ENCODE assay signal across 6 cellular contexts in the genomic region with DNA sequence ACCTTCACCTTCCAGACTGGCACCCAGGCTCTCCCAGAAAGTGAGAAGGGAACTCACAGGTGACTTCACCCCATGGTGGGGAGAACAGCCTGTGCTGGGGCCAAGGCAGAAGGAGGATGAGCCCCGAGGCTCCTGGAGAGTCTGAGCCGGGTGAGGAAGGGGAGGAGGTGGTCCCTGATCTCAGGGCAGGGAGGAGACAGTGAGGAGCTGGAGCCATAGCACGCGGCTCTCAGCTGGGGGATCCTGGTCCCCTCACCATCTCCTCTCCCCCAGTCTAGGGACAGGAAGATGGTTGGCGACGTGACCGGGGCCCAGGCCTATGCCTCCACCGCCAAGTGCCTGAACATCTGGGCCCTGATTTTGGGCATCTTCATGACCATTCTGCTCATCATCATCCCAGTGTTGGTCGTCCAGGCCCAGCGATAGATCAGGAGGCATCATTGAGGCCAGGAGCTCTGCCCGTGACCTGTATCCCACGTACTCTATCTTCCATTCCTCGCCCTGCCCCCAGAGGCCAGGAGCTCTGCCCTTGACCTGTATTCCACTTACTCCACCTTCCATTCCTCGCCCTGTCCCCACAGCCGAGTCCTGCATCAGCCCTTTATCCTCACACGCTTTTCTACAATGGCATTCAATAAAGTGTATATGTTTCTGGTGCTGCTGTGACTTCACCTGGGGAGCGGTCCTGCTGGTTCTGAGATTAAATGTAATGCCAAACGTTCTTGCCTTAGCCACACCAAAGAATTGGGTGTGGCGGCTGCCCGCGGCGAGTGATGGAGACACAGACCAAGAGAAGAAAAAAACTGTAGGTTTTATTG. TPM values are rescaled to one million over a fixed set of nuclear protein-coding genes. Genes with fewer than 3 reads are reported as not detected.
A peak's percentile ranks its signal among the peaks of the same experiment; 100 is the strongest.
DNase-seq lines count a peak whose midpoint lies in the region; ATAC-seq and TF ChIP-seq lines count a peak whose summit lies in the region.
"Not testable (repeated sequence)": the region's sequence is repeated elsewhere in the genome, so short reads cannot be mapped to it uniquely, and the experiment has no call there.

No MANE protein-coding gene starts in this region.

- POLR2A ChIA-PET in MCF 10A (lab: Yijun Ruan, JAX): interaction anchor here (0.6 to 1.9 kb wide), 15 partner anchors 9 to 198 kb away, joined by 3 to 20 read pairs (median 4); partner anchors contain the start of genes BET1L, PKP3, PSMD13 and RIC8A

- intact Hi-C loops in MCF 10A (cut with micrococcal nuclease) (loop anchor here (1.0 to 5.0 kb wide), 3 partner anchors 22 to 57 kb away; no protein-coding TSS in a partner anchor), heart right ventricle (cut with DNase I) (loop anchor here in 4 of 10 donors (2.0 to 10.0 kb wide), 4 partner anchors 46 to 72 kb away; partner anchors contain the start of genes PSMD13 (in 1 of the 4) and SIRT3 (in 1 of the 4)), tibial artery (cut with DNase I; ENCODE audit: low total_unique reads) (loop anchor here (10.0 kb wide), 2 partner anchors 54 to 226 kb away; partner anchors contain the start of genes HRAS and LRRC56)

- H3K27ac Mint-ChIP-seq in MCF 10A (ENCODE audit: low read depth, unreplicated experiment): peak overlapping the region; percentile 61

- DNase-seq in MCF 10A (ENCODE audit: unreplicated experiment) (peak; percentile 44), heart right ventricle (peak in 1 of 2 donors; percentile 11)
- DNase-seq in tibial artery: not testable (repeated sequence)

- H3K4me3 ChIP-seq in GM12875 (ENCODE audit: low read depth, low read length) (peak overlapping the region; percentile 56), WI38 (ENCODE audit: low read depth, low read length) (peak overlapping the region; percentile 62), heart right ventricle (peak overlapping the region; percentile 35 to 77 (median 62)), neuron (ENCODE audit: low read length) (peak overlapping the region; percentile 49), tibial artery (peak overlapping the region; percentile 54)

- H3K4me1 Mint-ChIP-seq in MCF 10A (ENCODE audit: insufficient read depth, unreplicated experiment): peaks cover 27% of the 10 kb centered on the region

- H3K27ac ChIP-seq in heart right ventricle (peak overlapping the region; percentile 34 to 97 (median 88)), tibial artery (peak overlapping the region; percentile 67 to 79)

- H2AFZ ChIP-seq in neuron (ENCODE audit: low read depth, low read length): not testable (repeated sequence)

- BruUV-seq in MCF 10A (replicated peaks; lab: Mats Ljungman, UMichigan): TSS peak; percentile 52

- not testable (repeated sequence) for H3K36me3 Mint-ChIP-seq in MCF 10A (ENCODE audit: insufficient read depth, unreplicated experiment)

- not testable (repeated sequence) for H3K27me3 ChIP-seq in heart right ventricle; neuron (ENCODE audit: insufficient read depth, low read length); tibial artery

- not testable (repeated sequence) for H3K9me3 Mint-ChIP-seq in MCF 10A (ENCODE audit: unreplicated experiment)

- not testable (repeated sequence) for H3K36me3 ChIP-seq in heart right ventricle; neuron (ENCODE audit: insufficient read depth, low read length); tibial artery

- H3K4me1 ChIP-seq in heart right ventricle: peaks cover 15 to 68% (median 46%) of the 10 kb centered on the region in 9 donors
- H3K4me1 ChIP-seq in neuron (ENCODE audit: insufficient read depth, low read length): peaks cover 55% of the 10 kb centered on the region
- H3K4me1 ChIP-seq in tibial artery: peaks cover 0 to 37% (median 18%) of the 10 kb centered on the region in 4 donors

- not testable (repeated sequence) for H3K9me3 ChIP-seq in heart right ventricle; neuron (ENCODE audit: low read length); tibial artery

- TF ChIP-seq CTCF in GM12875 (IDR thresholded peaks at IDR 0.05; ENCODE audit: borderline replicate concordance, insufficient read depth, low read depth, low read length); WI38 (IDR thresholded peaks at IDR 0.05; ENCODE audit: low read depth, low read length); MCF 10A (IDR thresholded peaks at IDR 0.05; ENCODE audit: unreplicated experiment); heart right ventricle (IDR thresholded peaks at IDR 0.05); tibial artery (IDR thresholded peaks at IDR 0.05): not testable (repeated sequence)

- CTCF ChIA-PET in MCF 10A (lab: Yijun Ruan, JAX): interaction anchor here (0.5 to 1.5 kb wide), 8 partner anchors 9 to 139 kb away, joined by 3 to 8 read pairs (median 3); no protein-coding TSS in a partner anchor

- peak overlapping the region; percentile 73 for H3K4me3 Mint-ChIP-seq in MCF 10A (ENCODE audit: unreplicated experiment)

- 40 to 50% methylated on average over 19 to 20 of the region's 22 CpGs for WGBS in heart right ventricle, 2 donors

- not testable (repeated sequence) for H3K27me3 Mint-ChIP-seq in MCF 10A (ENCODE audit: insufficient read depth, unreplicated experiment)

- peak in 3 of 8 donors; percentile 1 for ATAC-seq in heart right ventricle

RNA-seq across cellular contexts. Expression of gene IFITM2, which starts 1.3 kb away (rescaled TPM):
- total RNA-seq in MCF 10A (2022) (288 and 314 TPM in 2 replicates), heart right ventricle (100 to 1,000 TPM in 7 of 10 donors, 10 to 100 TPM in 3; 57.2 to 333 (median 144) TPM)
- 100 to 1,000 TPM; 423 to 843 TPM for polyA plus RNA-seq in heart right ventricle

RNA-seq across cellular contexts. Expression of gene IFITM1, which starts 4.9 kb away (rescaled TPM):
- 1.8 and 4.8 TPM in 2 replicates for total RNA-seq in MCF 10A (2022)
- total RNA-seq in heart right ventricle: 100 to 1,000 TPM in 4 of 10 donors, 10 to 100 TPM in 6; 51.6 to 182 (median 94.9) TPM
- 100 to 1,000 TPM; 235 to 427 TPM for polyA plus RNA-seq in heart right ventricle

RNA-seq across cellular contexts. Expression of gene IFITM5, which starts 9.6 kb away (rescaled TPM):
- total RNA-seq in MCF 10A (2022) (not detected in 2 replicates), heart right ventricle (not detected)
- not detected for polyA plus RNA-seq in heart right ventricle

RNA-seq across cellular contexts. Expression of gene IFITM3, which starts 11.7 kb away (rescaled TPM):
- 415 and 497 TPM in 2 replicates for total RNA-seq in MCF 10A (2022)
- 100 to 1,000 TPM in 9 of 10 donors, 10 to 100 TPM in 1; 94.1 to 591 (median 172) TPM for total RNA-seq in heart right ventricle
- polyA plus RNA-seq in heart right ventricle: 1,000 to 10,000 TPM in 1 of 2 donors, 100 to 1,000 TPM in 1; 676 to 1,409 TPM

RNA-seq across cellular contexts. Expression of gene PGGHG, which starts 20.0 kb away (rescaled TPM):
- total RNA-seq in MCF 10A (2022): 6.3 and 8.5 TPM in 2 replicates
- total RNA-seq in heart right ventricle: 10 to 100 TPM in 1 of 10 donors, 1 to 10 TPM in 9; 3.3 to 10.8 (median 5.9) TPM
- 10 to 100 TPM; 15.9 to 45.3 TPM for polyA plus RNA-seq in heart right ventricle
